In the genomic region with DNA sequence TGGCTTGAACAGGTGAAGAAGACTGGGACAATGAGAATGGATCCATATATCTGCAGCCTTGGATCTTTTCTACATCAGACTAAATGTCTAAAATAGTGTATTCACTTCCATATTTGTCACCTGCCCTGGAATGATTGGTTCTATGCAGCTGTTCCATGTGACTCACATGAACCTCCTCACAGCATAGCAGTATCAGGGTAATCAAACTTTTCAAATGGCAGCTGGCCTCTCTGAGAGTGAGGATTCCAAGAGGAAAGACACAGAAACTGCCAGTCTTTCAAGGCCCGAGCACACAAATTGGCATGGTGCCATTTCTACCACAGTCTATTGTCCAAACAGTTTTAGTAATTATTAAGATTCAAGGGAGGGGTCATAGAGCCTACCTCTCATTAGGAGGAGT, we compare ENCODE assay signal across 13 cellular contexts.
DNase-seq lines count a peak whose midpoint lies in the region; ATAC-seq and TF ChIP-seq lines count a peak whose summit lies in the region.
"Had no signal": no experiment of that assay in that cellular context is flagged by ENCODE, and none has a peak within 500 bp of the region (broad histone marks: within the 10 kb centered on the region; RNA-seq: fewer than 3 reads in every experiment).

No MANE protein-coding gene starts in this region.

- H3K18ac ChIP-seq in trophoblast cell (ENCODE audit: low read length), result no peak overlapping the region

- TF ChIP-seq CTCF in right lobe of liver (IDR thresholded peaks at IDR 0.05) (no peak), GM10266 (IDR thresholded peaks at IDR 0.05; ENCODE audit: control insufficient read depth, insufficient read depth, low read depth, missing control alignments) (no peak)

- no peak overlapping the region for H3K9ac ChIP-seq in trophoblast cell (ENCODE audit: low read length)
- H3K9ac ChIP-seq: BLaER1 treated with 17β-estradiol and CSF1 and Interleukin-3, amounts not matched to agents 10 nM and 100 nM; GM23248 had no signal

- no peak overlapping the region for H4K91ac ChIP-seq in trophoblast cell (ENCODE audit: low read depth, low read length)

- H3K4ac ChIP-seq in trophoblast cell (ENCODE audit: low read depth, low read length), result no peak overlapping the region

- no peaks in the 10 kb centered on the region for H3K79me2 ChIP-seq in trophoblast cell (ENCODE audit: control insufficient read depth, insufficient read depth, low read length, poor library complexity)

- H3K36me3 ChIP-seq in SJCRH30 (no peaks in the 10 kb centered on the region), trophoblast cell (ENCODE audit: control insufficient read depth in 1 of 2, insufficient read depth in 2 of 2, low read length in 2 of 2) (no peaks in the 10 kb centered on the region), right lobe of liver (no peaks in the 10 kb centered on the region)
- H3K36me3 ChIP-seq: BLaER1 treated with 17β-estradiol and CSF1 and Interleukin-3, amounts not matched to agents 10 nM and 100 nM; HAP-1 had no signal

- no peak overlapping the region for H4K8ac ChIP-seq in trophoblast cell (ENCODE audit: low read depth, low read length)

- no peak overlapping the region for H2BK120ac ChIP-seq in trophoblast cell (ENCODE audit: insufficient read depth, low read length, poor library complexity)

- H3K27me3 ChIP-seq in SJCRH30 (no peaks in the 10 kb centered on the region), trophoblast cell (ENCODE audit: insufficient read depth, low read length) (no peaks in the 10 kb centered on the region), right lobe of liver (no peaks in the 10 kb centered on the region)
- H3K27me3 ChIP-seq: BLaER1 treated with 17β-estradiol and CSF1 and Interleukin-3, amounts not matched to agents 10 nM and 100 nM had no signal

- no peak overlapping the region for H3K14ac ChIP-seq in trophoblast cell (ENCODE audit: low read length)

- H3K79me1 ChIP-seq in trophoblast cell (ENCODE audit: low read length), result no peaks in the 10 kb centered on the region

- peak; percentile 17 for DNase-seq in NCI-H510A treated with DMSO at 0.1 percent for 48 hours (lab: John Stamatoyannopoulos, UW)
- no peak for DNase-seq in NCI-H510A (lab: John Stamatoyannopoulos, UW)
- peak; percentile 10 for DNase-seq in NCI-H1105 (lab: John Stamatoyannopoulos, UW)
- DNase-seq in SJCRH30, result peak; percentile 60 to 78
- no peak for DNase-seq in trophoblast cell
- DNase-seq in right lobe of liver, result no peak
- no peak for DNase-seq in GM10266 (ENCODE audit: extremely low spot score)
- DNase-seq: Calu3; CD8-positive, alpha-beta T cell; GM23248; IMR-90 had no signal

- H3K23ac ChIP-seq in trophoblast cell (ENCODE audit: low read length), result no peak overlapping the region

- H4K12ac ChIP-seq in trophoblast cell (ENCODE audit: low read depth, low read length), result no peak overlapping the region

- H3K4me3 ChIP-seq in SJCRH30 (no peak overlapping the region), trophoblast cell (ENCODE audit: low read depth, low read length) (no peak overlapping the region), right lobe of liver (no peak overlapping the region)
- H3K4me3 ChIP-seq: BLaER1 treated with 17β-estradiol and CSF1 and Interleukin-3, amounts not matched to agents 10 nM and 100 nM; GM23248; HAP-1 had no signal

- no peak overlapping the region for H2BK5ac ChIP-seq in trophoblast cell (ENCODE audit: low read depth, low read length, poor library complexity)

- H3K9me3 ChIP-seq in SJCRH30 (replicated peaks) (peaks cover 6% of the 10 kb centered on the region), trophoblast cell (ENCODE audit: insufficient read depth, low read depth, low read length) (no peaks in the 10 kb centered on the region), right lobe of liver (no peaks in the 10 kb centered on the region)
- H3K9me3 ChIP-seq: HAP-1 had no signal

- H2AFZ ChIP-seq in trophoblast cell (ENCODE audit: insufficient read depth, low read length, poor library complexity), result no peak overlapping the region
- H2AFZ ChIP-seq: GM23248 had no signal

- no peak for ATAC-seq in right lobe of liver
- ATAC-seq: CD8-positive, alpha-beta T cell had no signal

- intact Hi-C loops in right lobe of liver (cut with DNase I), result no loop called here

- no peak for TF ChIP-seq POLR2A in right lobe of liver (IDR thresholded peaks at IDR 0.05)

- H2AK5ac ChIP-seq in trophoblast cell (ENCODE audit: low read length), result no peak overlapping the region

- H3K4me1 ChIP-seq in SJCRH30 (peaks cover 32% of the 10 kb centered on the region), trophoblast cell (ENCODE audit: control insufficient read depth in 1 of 2, insufficient read depth in 2 of 2, low read length in 2 of 2) (no peaks in the 10 kb centered on the region), right lobe of liver (no peaks in the 10 kb centered on the region)
- H3K4me1 ChIP-seq: BLaER1 treated with 17β-estradiol and CSF1 and Interleukin-3, amounts not matched to agents 10 nM and 100 nM; HAP-1 had no signal

- WGBS in trophoblast cell (ENCODE audit: extremely low coverage, insufficient coverage, insufficient read length), result no CpG with 5 or more reads among the region's 1 CpG
- 40% methylated on average over 1 of the region's 1 CpG for WGBS in right lobe of liver (ENCODE audit: insufficient coverage, low coverage, low lambda C conversion rate, missing lambda C conversion rate)

- H2BK12ac ChIP-seq in trophoblast cell (ENCODE audit: low read length), result peak overlapping the region; percentile 22

- H3K4me2 ChIP-seq in trophoblast cell (ENCODE audit: low read length), result no peak overlapping the region
- H3K4me2 ChIP-seq: BLaER1 treated with 17β-estradiol and CSF1 and Interleukin-3, amounts not matched to agents 10 nM and 100 nM had no signal

- H3K27ac ChIP-seq in SJCRH30 (peak overlapping the region; percentile 55), trophoblast cell (ENCODE audit: low read depth, low read length) (no peak overlapping the region), right lobe of liver (no peak overlapping the region)
- H3K27ac ChIP-seq: BLaER1 treated with 17β-estradiol and CSF1 and Interleukin-3, amounts not matched to agents 10 nM and 100 nM; GM23248 had no signal

Comparison
In these comparisons a context has a peak if more than half of its experiments do, and no peak if none do; other contexts are left out.
1. DNase-seq: peak in NCI-H510A treated with DMSO at 0.1 percent for 48 hours (single experiment), NCI-H1105 (single experiment) and SJCRH30 (2 of 2); none in NCI-H510A (single experiment), trophoblast cell (0 of 2), right lobe of liver (0 of 3) and GM10266 (single experiment).